8 cellular contexts compared by ENCODE assay signal in the genomic region with DNA sequence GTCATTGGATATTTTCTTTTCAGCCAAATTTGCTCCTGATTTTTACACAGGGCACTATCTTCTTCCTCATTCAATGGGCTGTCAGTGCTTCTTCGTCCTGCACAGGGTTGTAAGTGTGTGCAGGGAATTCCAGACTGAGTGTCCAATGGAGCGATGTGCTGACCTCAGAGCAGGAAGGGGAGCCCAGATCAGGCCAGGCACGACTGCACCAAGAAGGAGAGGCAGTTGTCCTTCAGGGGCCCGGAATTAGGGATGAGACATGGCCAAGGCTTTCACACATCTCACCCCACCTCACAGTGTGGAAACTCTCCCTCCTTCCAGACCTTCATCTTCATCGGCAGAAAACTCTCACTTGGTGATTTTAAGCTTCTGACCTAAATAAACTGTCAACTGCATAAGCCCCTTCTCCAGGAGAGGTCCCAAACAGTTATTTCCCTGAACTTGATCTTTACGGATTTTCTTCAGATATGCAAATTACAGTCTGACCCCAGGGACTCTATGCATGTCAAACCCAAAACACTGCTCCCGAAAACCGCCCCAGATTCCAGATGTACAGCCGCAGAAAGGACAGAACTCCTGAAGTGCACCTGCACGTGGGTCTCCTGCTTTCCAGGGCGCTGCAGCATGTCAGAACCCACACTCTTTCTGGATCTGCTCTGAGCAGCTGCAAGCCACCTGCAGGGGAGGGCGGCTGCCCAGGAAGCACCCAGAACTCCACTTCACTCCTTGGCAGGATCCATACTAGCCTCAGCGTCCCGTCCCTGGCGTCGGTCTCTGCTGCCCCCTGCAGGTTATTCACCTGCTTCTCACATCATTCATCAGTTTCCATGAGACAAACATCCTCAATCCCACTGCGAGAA. TPM values are rescaled to one million over a fixed set of nuclear protein-coding genes. Genes with fewer than 3 reads are reported as not detected.
DNase-seq lines count a peak whose midpoint lies in the region; ATAC-seq and TF ChIP-seq lines count a peak whose summit lies in the region.

No MANE protein-coding gene starts in this region.

- peak; percentile 84 for TF ChIP-seq CTCF in GM12801 (IDR thresholded peaks at IDR 0.05; ENCODE audit: extremely low read depth, insufficient read length)

- peak; percentile 48 for ATAC-seq in HG03097 (IDR thresholded peaks at IDR 0.05; ENCODE audit: low FRiP score, unreplicated experiment)

- peak; percentile 32 for DNase-seq in NCI-H345 treated with DMSO at 0.1 percent for 48 hours (lab: John Stamatoyannopoulos, UW; ENCODE audit: unreplicated experiment)
- DNase-seq in activated CD4-positive, alpha-beta T cell treated with anti-CD3 and anti-CD28 coated beads for 1 hour = peak; percentile 77
- DNase-seq in cerebellum (ENCODE audit: low spot score) = peak; percentile 87
- DNase-seq in kidney glomerular epithelial cell (lab: John Stamatoyannopoulos, UW) = peak; percentile 66
- peak; percentile 90 for DNase-seq in stimulated activated CD4-positive, alpha-beta T cell treated with anti-CD3 and anti-CD28 coated beads, Interleukin-15, amount 100 ng/mL, for 24 hours
- DNase-seq in 8988T = no peak

RNA-seq across cellular contexts. Expression of a gene that starts 0.6 kb away (rescaled TPM):
- total RNA-seq in cerebellum = 8.7 TPM

RNA-seq across cellular contexts. Expression of a gene that starts 15.8 kb away (rescaled TPM):
- 23.8 TPM for total RNA-seq in cerebellum

RNA-seq across cellular contexts. Expression of a gene that starts 22.1 kb away (rescaled TPM):
- 23.9 TPM for total RNA-seq in cerebellum
